In genomic region chr20:41392295-41392694, GRCh38 we compare ENCODE assay signal across 25 cellular contexts. TPM values are rescaled to one million over a fixed set of nuclear protein-coding genes. Genes with fewer than 3 reads are reported as not detected.
DNase-seq lines count a peak whose midpoint lies in the region; ATAC-seq and TF ChIP-seq lines count a peak whose summit lies in the region.
"Had no signal": no experiment of that assay in that cellular context is flagged by ENCODE, and none has a peak within 500 bp of the region (broad histone marks: within the 10 kb centered on the region; RNA-seq: fewer than 3 reads in every experiment).

No MANE protein-coding gene starts in this region.

- no peak for TF ChIP-seq CTCF in RWPE1 (conservative IDR thresholded peaks at IDR 0.05; ENCODE audit: low read depth)
- no peak for TF ChIP-seq CTCF in gastroesophageal sphincter (IDR thresholded peaks at IDR 0.05)
- no peak for TF ChIP-seq CTCF in prostate gland (IDR thresholded peaks at IDR 0.05)

- H4K12ac ChIP-seq in trophoblast cell (ENCODE audit: low read depth, low read length) = no peak overlapping the region

- H3K79me2 ChIP-seq in trophoblast cell (ENCODE audit: control insufficient read depth, insufficient read depth, low read length, poor library complexity) = no peaks in the 10 kb centered on the region

- H3K4me1 ChIP-seq in gastroesophageal sphincter (peaks cover 0 to 55% (median 26%) of the 10 kb centered on the region in 3 donors), trophoblast cell (ENCODE audit: control insufficient read depth in 1 of 2, insufficient read depth in 2 of 2, low read length in 2 of 2) (peaks cover 37% of the 10 kb centered on the region in 2 experiments), prostate gland (replicated peaks) (no peaks in the 10 kb centered on the region)

- H3K4me2 ChIP-seq in trophoblast cell (ENCODE audit: low read length) = peak overlapping the region; percentile 29

- H3K27ac ChIP-seq in RWPE1 = peak overlapping the region; percentile 4; the same call in 1 of the 2 replicates
- peak overlapping the region in 3 of 4 donors; percentile 51 to 67 (median 63) for H3K27ac ChIP-seq in gastroesophageal sphincter
- peak overlapping the region; percentile 95 for H3K27ac ChIP-seq in trophoblast cell (ENCODE audit: low read depth, low read length)
- peak overlapping the region in 1 of 2 donors; percentile 50 for H3K27ac ChIP-seq in prostate gland

- no peak for TF ChIP-seq EP300 in gastroesophageal sphincter (IDR thresholded peaks at IDR 0.05)

- H3K79me1 ChIP-seq in trophoblast cell (ENCODE audit: low read length) = peaks cover 29% of the 10 kb centered on the region

- TF ChIP-seq POLR2A in gastroesophageal sphincter (IDR thresholded peaks at IDR 0.05) (no peak), prostate gland (IDR thresholded peaks at IDR 0.05) (no peak)

- peak overlapping the region; percentile 13 for H3K14ac ChIP-seq in trophoblast cell (ENCODE audit: low read length)

- DNase-seq in ELF-1 (ENCODE audit: low read depth, low spot score) (peak; percentile 41), RWPE1 (ENCODE audit: low spot score) (no peak), trophoblast cell (peak; percentile 42 to 62), NCI-H146 treated with DMSO at 0.1 percent for 48 hours (lab: John Stamatoyannopoulos, UW; ENCODE audit: unreplicated experiment) (no peak), prostate gland (ENCODE audit: low spot score) (no peak)
- DNase-seq in activated CD4-positive, alpha-beta T cell treated with anti-CD3 and anti-CD28 coated beads for 1 hour = no peak
- DNase-seq: activated CD4-positive, alpha-beta T cell treated with anti-CD3 and anti-CD28 coated beads for 48 hours; activated naive CD4-positive, alpha-beta T cell treated with anti-CD3 and anti-CD28 coated beads for 36 hours; activated T-cell treated with anti-CD3 and anti-CD28 coated beads, Interleukin-2, amount 50 U/mL, for 72 hours; amniotic stem cell; DMS79 treated with DMSO at 0.1 percent for 48 hours; glutamatergic neuron; KBM-7; left colon; naive B cell; NCI-H187; NCI-H526 treated with DMSO at 0.1 percent for 48 hours; stimulated activated CD4-positive, alpha-beta T cell treated with anti-CD3 and anti-CD28 coated beads, Interleukin-12 subunit alpha, Interleukin-12 subunit beta, amount 100 ng/mL, for 4 hours; stimulated activated CD4-positive, alpha-beta T cell treated with anti-CD3 and anti-CD28 coated beads, Interleukin-4, amount 100 ng/mL, for 4 hours; stimulated activated naive CD4-positive, alpha-beta T cell; T-helper 2 cell had no signal

- H2BK120ac ChIP-seq in trophoblast cell (ENCODE audit: insufficient read depth, low read length, poor library complexity) = peak overlapping the region; percentile 37

- H3K36me3 ChIP-seq in gastroesophageal sphincter (no peaks in the 10 kb centered on the region), trophoblast cell (ENCODE audit: control insufficient read depth in 1 of 2, insufficient read depth in 2 of 2, low read length in 2 of 2) (no peaks in the 10 kb centered on the region), prostate gland (no peaks in the 10 kb centered on the region)

- no peak overlapping the region for H2AFZ ChIP-seq in trophoblast cell (ENCODE audit: insufficient read depth, low read length, poor library complexity)

- 75% methylated on average over 1 of the region's 1 CpG; no CpG with 5 or more reads in 1 of the 2 donors for WGBS in gastroesophageal sphincter (ENCODE audit: low coverage in 1 of 2), 2 donors
- WGBS in trophoblast cell (ENCODE audit: extremely low coverage, insufficient coverage, insufficient read length) = no CpG with 5 or more reads among the region's 1 CpG
- 100% methylated on average over 1 of the region's 1 CpG for WGBS in prostate gland

- CTCF ChIA-PET in RWPE1 (lab: Yijun Ruan, JAX) = interaction anchor here (0.5 to 0.6 kb wide), 2 partner anchors 281 to 306 kb away, joined by 3 read pairs; no protein-coding TSS in a partner anchor

- peak overlapping the region; percentile 12 for H3K4ac ChIP-seq in trophoblast cell (ENCODE audit: low read depth, low read length)

- H3K9me3 ChIP-seq in gastroesophageal sphincter (no peaks in the 10 kb centered on the region), trophoblast cell (ENCODE audit: insufficient read depth, low read depth, low read length) (peaks cover 1% of the 10 kb centered on the region), prostate gland (no peaks in the 10 kb centered on the region)

- H3K9ac ChIP-seq in trophoblast cell (ENCODE audit: low read length) = no peak overlapping the region

- H2BK12ac ChIP-seq in trophoblast cell (ENCODE audit: low read length) = peak overlapping the region; percentile 70

- H3K27me3 ChIP-seq in gastroesophageal sphincter (no peaks in the 10 kb centered on the region), trophoblast cell (ENCODE audit: insufficient read depth, low read length) (no peaks in the 10 kb centered on the region), prostate gland (replicated peaks; ENCODE audit: insufficient read depth) (no peaks in the 10 kb centered on the region)

- peak overlapping the region; percentile 90 for H4K91ac ChIP-seq in trophoblast cell (ENCODE audit: low read depth, low read length)

- no peak for ATAC-seq in gastroesophageal sphincter
- ATAC-seq in GM18517 (IDR thresholded peaks at IDR 0.05; ENCODE audit: unreplicated experiment) = no peak
- ATAC-seq: activated T-cell treated with anti-CD3 and anti-CD28 coated beads, Interleukin-2, amount 50 U/mL, for 72 hours; left colon; SK-N-SH treated with all-trans-retinoic acid at 6 μM for 48 hours had no signal

- H2BK5ac ChIP-seq in trophoblast cell (ENCODE audit: low read depth, low read length, poor library complexity) = peak overlapping the region; percentile 87

- peak overlapping the region; percentile 75 for H2AK5ac ChIP-seq in trophoblast cell (ENCODE audit: low read length)

- peak overlapping the region; percentile 62 for H4K8ac ChIP-seq in trophoblast cell (ENCODE audit: low read depth, low read length)

- H3K23ac ChIP-seq in trophoblast cell (ENCODE audit: low read length) = no peak overlapping the region

- no peak overlapping the region for H3K4me3 ChIP-seq in gastroesophageal sphincter
- H3K4me3 ChIP-seq in trophoblast cell (ENCODE audit: low read depth, low read length) = no peak overlapping the region
- H3K4me3 ChIP-seq in prostate gland = no peak overlapping the region

- POLR2A ChIA-PET in RWPE1 (lab: Yijun Ruan, JAX; ENCODE audit: low non-redundant PET) = no interaction called here

- intact Hi-C loops in prostate gland (cut with DNase I) = no loop called here

- peak overlapping the region; percentile 67 for H3K18ac ChIP-seq in trophoblast cell (ENCODE audit: low read length)

RNA-seq across cellular contexts. Expression of gene EMILIN3, which starts 25.7 kb away (rescaled TPM):
- 1 to 10 TPM; 1.1 to 3.6 (median 2.9) TPM for total RNA-seq in gastroesophageal sphincter
- 0.34 and 0.37 TPM in 2 replicates for polyA plus RNA-seq in trophoblast cell (2013)
- total RNA-seq in prostate gland = 1 to 10 TPM; 7.4 to 8.4 TPM
- total RNA-seq: activated naive CD4-positive, alpha-beta T cell treated with anti-CD3 and anti-CD28 coated beads for 36 hours; activated T-cell treated with anti-CD3 and anti-CD28 coated beads, Interleukin-2, amount 50 U/mL, for 72 hours; mesenteric fat pad had no signal

RNA-seq across cellular contexts. Expression of gene LPIN3, which starts 51.7 kb away (rescaled TPM):
- 10 to 100 TPM in 2 of 4 donors, 1 to 10 TPM in 2; 5.5 to 16.6 (median 9.1) TPM for total RNA-seq in gastroesophageal sphincter
- 6.5 TPM in 2 replicates for polyA plus RNA-seq in trophoblast cell (2013)
- 10 to 100 TPM; 16.2 to 30.4 TPM for total RNA-seq in prostate gland

Comparison
In these comparisons a context has a peak if more than half of its experiments do, and no peak if none do; other contexts are left out.
1. DNase-seq: peak in ELF-1 (single experiment) and trophoblast cell (2 of 2); none in RWPE1 (single experiment), NCI-H146 treated with DMSO at 0.1 percent for 48 hours (single experiment), prostate gland (single experiment) and activated CD4-positive, alpha-beta T cell treated with anti-CD3 and anti-CD28 coated beads for 1 hour (single experiment).